Comparison of ENCODE assay signal across 18 cellular contexts in genomic region chr16:5007256-5007655, GRCh38. TPM values are rescaled to one million over a fixed set of nuclear protein-coding genes. Genes with fewer than 3 reads are reported as not detected.
A peak's percentile ranks its signal among the peaks of the same experiment; 100 is the strongest.
DNase-seq lines count a peak whose midpoint lies in the region; ATAC-seq, FAIRE-seq and TF ChIP-seq lines count a peak whose summit lies in the region.
"Had no signal": no experiment of that assay in that cellular context is flagged by ENCODE, and none has a peak within 500 bp of the region (broad histone marks: within the 10 kb centered on the region; RNA-seq: fewer than 3 reads in every experiment).

No MANE protein-coding gene starts in this region.

- no peak for TF ChIP-seq RAD21 in HepG2 (CRISPR knock-in tag; IDR thresholded peaks at IDR 0.05)

- CTCF ChIA-PET in HepG2 (lab: Yijun Ruan, JAX; ENCODE audit: low intra/inter-chr PET ratio, low total read pairs), result no interaction called here

- in situ Hi-C loops in HepG2 (cut with HindIII; ENCODE audit: extremely low pct_ligation_motif_present, low pct_unique_long_range_greater_than_20kb), result no loop called here

- TF ChIP-seq EP300 in HepG2 (IDR thresholded peaks at IDR 0.05; ENCODE audit: low read depth in 2 of 2, low read length in 2 of 2) (no peak), HepG2 (CRISPR knock-in tag; IDR thresholded peaks at IDR 0.05; ENCODE audit: borderline replicate concordance) (no peak)

- H3K9me2 ChIP-seq in GM23338 (ENCODE audit: insufficient read depth), result no peaks in the 10 kb centered on the region

- intact Hi-C loops in HepG2 (cut with micrococcal nuclease; ENCODE audit: unreplicated experiment) (no loop called here), right lobe of liver (cut with DNase I) (no loop called here), kidney (cut with DNase I) (no loop called here)

- no peak overlapping the region for H3K4me3 Mint-ChIP-seq in GM23338
- H3K4me3 Mint-ChIP-seq: CD8-positive, alpha-beta memory T cell had no signal

- ATAC-seq in HepG2, result no peak
- ATAC-seq in right lobe of liver, result no peak
- no peak for ATAC-seq in GM23338
- ATAC-seq: K562 had no signal

- no peaks in the 10 kb centered on the region for H3K36me3 Mint-ChIP-seq in GM23338 (ENCODE audit: low read depth)
- H3K36me3 Mint-ChIP-seq: CD8-positive, alpha-beta memory T cell had no signal

- H3K27ac ChIP-seq in HepG2 (ENCODE audit: extremely low read length, insufficient read depth, low read length) (no peak overlapping the region), right lobe of liver (no peak overlapping the region), kidney (ENCODE audit: low read depth in 2 of 2, low read length in 2 of 2) (no peak overlapping the region), temporal lobe (ENCODE audit: low read depth, low read length) (peak overlapping the region; percentile 93), GM23338 (ENCODE audit: low read depth) (no peak overlapping the region)
- H3K27ac ChIP-seq: BLaER1 had no signal

- H3K9me3 ChIP-seq in HepG2 (ENCODE audit: low read length) (no peaks in the 10 kb centered on the region), right lobe of liver (no peaks in the 10 kb centered on the region), kidney (ENCODE audit: control insufficient read depth in 1 of 2, low read length in 2 of 2) (no peaks in the 10 kb centered on the region)
- H3K9me3 ChIP-seq: BLaER1, Caco-2, HAP-1 had no signal

- FAIRE-seq in HepG2 (lab: Jason Lieb, UNC) (no peak), kidney (lab: Jason Lieb, UNC) (no peak)
- FAIRE-seq: GM18507, HTR-8/SVneo, K562 had no signal

- no peaks in the 10 kb centered on the region for H3F3A ChIP-seq in GM23338 (replicated peaks; ENCODE audit: low read depth)

- H3K4me3 ChIP-seq in HepG2 (replicated peaks in 1 of 3; ENCODE audit: insufficient read depth in 1 of 3, low read depth in 2 of 3, low read length in 3 of 3) (no peak overlapping the region), right lobe of liver (no peak overlapping the region), kidney (ENCODE audit: low read length in 2 of 2) (no peak overlapping the region), GM23338 (no peak overlapping the region)
- H3K4me3 ChIP-seq: BLaER1, HAP-1, K562 had no signal

- peaks cover 46% of the 10 kb centered on the region for H3K4me1 ChIP-seq in HepG2 (ENCODE audit: insufficient read depth, low read length)
- H3K4me1 ChIP-seq in right lobe of liver, result no peaks in the 10 kb centered on the region
- no peaks in the 10 kb centered on the region for H3K4me1 ChIP-seq in kidney (ENCODE audit: control insufficient read depth in 1 of 2, insufficient read depth in 1 of 2, low read depth in 1 of 2, low read length in 2 of 2)
- no peaks in the 10 kb centered on the region for H3K4me1 ChIP-seq in GM23338 (ENCODE audit: insufficient read depth)
- H3K4me1 ChIP-seq: BLaER1, Caco-2, HAP-1 had no signal

- no peaks in the 10 kb centered on the region for H4K20me1 ChIP-seq in HepG2 (ENCODE audit: insufficient read depth, low read length)
- no peaks in the 10 kb centered on the region for H4K20me1 ChIP-seq in GM23338 (replicated peaks; ENCODE audit: insufficient read depth)
- H4K20me1 ChIP-seq: BLaER1 had no signal

- 66% methylated on average over 8 of the region's 10 CpGs for WGBS in HepG2 (ENCODE audit: low lambda C conversion rate)
- 70% methylated on average over 2 of the region's 10 CpGs for WGBS in right lobe of liver (ENCODE audit: insufficient coverage, low coverage, low lambda C conversion rate, missing lambda C conversion rate)

- POLR2A ChIA-PET in HepG2 (lab: Yijun Ruan, JAX), result interaction anchor here (1.3 kb wide), 1 partner anchor 23 kb away, joined by 3 read pairs; no protein-coding TSS in a partner anchor

- H3K79me2 ChIP-seq in HepG2 (ENCODE audit: insufficient read depth, low read length) (no peaks in the 10 kb centered on the region), GM23338 (replicated peaks; ENCODE audit: insufficient read depth) (no peaks in the 10 kb centered on the region)

- no peak for TF ChIP-seq POLR2A in HepG2 (IDR thresholded peaks at IDR 0.05; ENCODE audit: insufficient read depth in 1 of 2, low read depth in 2 of 2, low read length in 2 of 2)
- no peak for TF ChIP-seq POLR2A in right lobe of liver (IDR thresholded peaks at IDR 0.05)

- DNase-seq in HepG2 (ENCODE audit: low spot score), result no peak
- DNase-seq in right lobe of liver, result no peak
- peak; percentile 31 for DNase-seq in kidney
- no peak for DNase-seq in GM10266 (ENCODE audit: extremely low spot score)
- DNase-seq in GM23338 (ENCODE audit: low spot score), result no peak
- no peak for DNase-seq in NK-92 treated with Interleukin-12 subunit alpha and Interleukin-12 subunit beta, amount 100 ng/mL, for 24 hours (lab: John Stamatoyannopoulos, UW)
- DNase-seq: 8988T; AML-193; Caco-2; CD8-positive, alpha-beta memory T cell; DMS53; GF-D8 had no signal

- BruUV-seq in HepG2 (replicated peaks; lab: Mats Ljungman, UMichigan), result no TSS peak

- no peak overlapping the region for H3K4me2 ChIP-seq in HepG2 (ENCODE audit: low read depth, low read length)
- H3K4me2 ChIP-seq in GM23338, result no peak overlapping the region
- H3K4me2 ChIP-seq: BLaER1 had no signal

- H3K27me3 ChIP-seq in HepG2 (ENCODE audit: control insufficient read depth in 1 of 2, insufficient read depth in 2 of 2, low read length in 2 of 2), result peaks cover 11 to 61% of the 10 kb centered on the region in 2 experiments; a peak in 4 of 5 replicates
- H3K27me3 ChIP-seq in right lobe of liver, result no peaks in the 10 kb centered on the region
- no peaks in the 10 kb centered on the region for H3K27me3 ChIP-seq in GM23338 (ENCODE audit: insufficient read depth)
- H3K27me3 ChIP-seq: BLaER1 had no signal

- no peak for TF ChIP-seq CTCF in HepG2 (CRISPR knock-in tag; IDR thresholded peaks at IDR 0.05)
- no peak for TF ChIP-seq CTCF in right lobe of liver (IDR thresholded peaks at IDR 0.05)
- TF ChIP-seq CTCF in kidney (IDR thresholded peaks at IDR 0.05; ENCODE audit: borderline replicate concordance, extremely low read depth, insufficient read depth), result no peak
- no peak for TF ChIP-seq CTCF in GM10266 (IDR thresholded peaks at IDR 0.05; ENCODE audit: control insufficient read depth, insufficient read depth, low read depth, missing control alignments)
- TF ChIP-seq CTCF in GM23338 (conservative IDR thresholded peaks at IDR 0.05; ENCODE audit: low read depth in 2 of 2), result no peak

- no peak overlapping the region for H2AFZ ChIP-seq in HepG2 (ENCODE audit: low read length)
- H2AFZ ChIP-seq in GM23338, result no peak overlapping the region

- H3K9me3 Mint-ChIP-seq in GM23338, result no peaks in the 10 kb centered on the region; the same call in 2 of the 3 replicates
- H3K9me3 Mint-ChIP-seq: CD8-positive, alpha-beta memory T cell had no signal

- H3K27me3 Mint-ChIP-seq in GM23338 (ENCODE audit: insufficient read depth, low read depth, poor library complexity), result peaks cover 1% of the 10 kb centered on the region

- no peaks in the 10 kb centered on the region for H3K36me3 ChIP-seq in HepG2 (replicated peaks in 1 of 2; ENCODE audit: control insufficient read depth in 1 of 2, insufficient read depth in 2 of 2, low read length in 2 of 2)
- no peaks in the 10 kb centered on the region for H3K36me3 ChIP-seq in right lobe of liver
- H3K36me3 ChIP-seq in kidney (ENCODE audit: control insufficient read depth in 1 of 2, insufficient read depth in 2 of 2, low read length in 2 of 2), result no peaks in the 10 kb centered on the region
- no peaks in the 10 kb centered on the region for H3K36me3 ChIP-seq in GM23338 (ENCODE audit: insufficient read depth)
- H3K36me3 ChIP-seq: BLaER1, HAP-1 had no signal

- H3K9ac ChIP-seq in HepG2 (ENCODE audit: insufficient read depth, low read depth, low read length) (no peak overlapping the region), kidney (ENCODE audit: low read length in 2 of 2) (no peak overlapping the region)
- H3K9ac ChIP-seq: BLaER1 had no signal

- H3K27ac Mint-ChIP-seq in GM23338, result no peak overlapping the region
- H3K27ac Mint-ChIP-seq: CD8-positive, alpha-beta memory T cell had no signal

- H3K4me1 Mint-ChIP-seq in GM23338, result no peaks in the 10 kb centered on the region
- H3K4me1 Mint-ChIP-seq: CD8-positive, alpha-beta memory T cell had no signal

RNA-seq across cellular contexts. Expression of gene NAGPA, which starts 26.5 kb away (rescaled TPM):
- total RNA-seq in HepG2 (2016; rRNA removed; fragmentation: Illumina TruSeq; extraction: Trizol), result 29.8 and 60.3 TPM in 2 replicates
- 10.2 and 12.2 TPM in 2 replicates for total RNA-seq in HepG2 (2016; cell fraction: cytosol; rRNA removed; fragmentation: Illumina TruSeq; extraction: Trizol; ENCODE audit: low read depth)
- total RNA-seq in HepG2 (2016; cell fraction: insoluble cytoplasmic fraction; rRNA removed; fragmentation: Illumina TruSeq; extraction: Trizol), result 25.3 and 59.7 TPM in 2 replicates
- total RNA-seq in HepG2 (2016; cell fraction: membrane; rRNA removed; fragmentation: Illumina TruSeq; extraction: Trizol), result 19.0 and 22.6 TPM in 2 replicates
- total RNA-seq in HepG2 (2016; cell fraction: nucleus; rRNA removed; fragmentation: Illumina TruSeq; extraction: Trizol), result 58.3 and 69.4 TPM in 2 replicates
- 27.1 and 31.6 TPM in 2 replicates for polyA plus RNA-seq in HepG2 (2011; rRNA removed)
- polyA plus RNA-seq in HepG2 (2011; cell fraction: cytosol; rRNA removed), result 28.0 and 43.3 TPM in 2 replicates
- 119 and 135 TPM in 2 replicates for polyA plus RNA-seq in HepG2 (2011; cell fraction: nucleus; rRNA removed)
- 20.6 and 22.0 TPM in 2 replicates for polyA plus RNA-seq in HepG2 (2012)
- polyA plus RNA-seq in HepG2 (2016; cell fraction: cytosol; fragmentation: Illumina TruSeq; extraction: Trizol; ENCODE audit: low read depth), result 7.6 and 9.3 TPM in 2 replicates
- 24.9 and 27.9 TPM in 2 replicates for polyA plus RNA-seq in HepG2 (2016; cell fraction: insoluble cytoplasmic fraction; fragmentation: Illumina TruSeq; extraction: Trizol; ENCODE audit: low read depth)
- polyA plus RNA-seq in HepG2 (2016; cell fraction: membrane; fragmentation: Illumina TruSeq; extraction: Trizol; ENCODE audit: low read depth), result 15.1 and 16.1 TPM in 2 replicates
- 111 and 120 TPM in 2 replicates for polyA plus RNA-seq in HepG2 (2016; cell fraction: nucleus; fragmentation: Illumina TruSeq; extraction: Trizol; ENCODE audit: insufficient read depth, low read depth)
- 13.4 and 91.3 TPM in 2 replicates for polyA minus RNA-seq in HepG2 (2011; rRNA and poly(A)+ RNA removed; ENCODE audit: low replicate concordance)
- 24.6 and 30.4 TPM in 2 replicates for polyA minus RNA-seq in HepG2 (2011; cell fraction: cytosol; rRNA and poly(A)+ RNA removed)
- 41.9 and 43.5 TPM in 2 replicates for polyA minus RNA-seq in HepG2 (2011; cell fraction: nucleus; rRNA and poly(A)+ RNA removed)
- 10 to 100 TPM in 2 of 6 experiments, 1 to 10 TPM in 4; 6.6 to 22.1 (median 8.4) TPM for total RNA-seq in right lobe of liver
- total RNA-seq in kidney, result 13.8 TPM
- 14.5 TPM for polyA plus RNA-seq in kidney (ENCODE audit: insufficient read depth, low read depth, low replicate concordance)
- total RNA-seq in temporal lobe, result 8.6 TPM
- 13.1 and 20.7 TPM in 2 replicates for total RNA-seq in GM23338 (2014; rRNA removed; shearing (Covaris generic))
- polyA plus RNA-seq in GM23338 (2016; fragmentation: Nextera tagmentation; extraction: Ambion mirVana), result 6.3 and 7.5 TPM in 2 replicates

RNA-seq across cellular contexts. Expression of gene SEC14L5, which starts 49.1 kb away (rescaled TPM):
- total RNA-seq in HepG2 (2016; rRNA removed; fragmentation: Illumina TruSeq; extraction: Trizol) (0.36 and 0.42 TPM in 2 replicates), right lobe of liver (1 to 10 TPM in 1 of 6 experiments, under 1 TPM in 4, not detected in 1; 0.09 to 1.1 (median 0.60) TPM), kidney (0.16 TPM), temporal lobe (0.49 TPM)
- 0.09 TPM in 1 of 2 replicates, not detected in the other for total RNA-seq in HepG2 (2016; cell fraction: cytosol; rRNA removed; fragmentation: Illumina TruSeq; extraction: Trizol; ENCODE audit: low read depth)
- 0.34 and 0.43 TPM in 2 replicates for total RNA-seq in HepG2 (2016; cell fraction: insoluble cytoplasmic fraction; rRNA removed; fragmentation: Illumina TruSeq; extraction: Trizol)
- total RNA-seq in HepG2 (2016; cell fraction: membrane; rRNA removed; fragmentation: Illumina TruSeq; extraction: Trizol), result 0.19 and 0.21 TPM in 2 replicates
- total RNA-seq in HepG2 (2016; cell fraction: nucleus; rRNA removed; fragmentation: Illumina TruSeq; extraction: Trizol), result 0.34 and 0.43 TPM in 2 replicates
- polyA plus RNA-seq in HepG2 (2011; rRNA removed) (0.40 and 0.60 TPM in 2 replicates), kidney (ENCODE audit: insufficient read depth, low read depth, low replicate concordance) (0.13 TPM), GM23338 (2016; fragmentation: Nextera tagmentation; extraction: Ambion mirVana) (1.7 and 2.6 TPM in 2 replicates)
- polyA plus RNA-seq in HepG2 (2011; cell fraction: cytosol; rRNA removed), result 0.31 and 0.44 TPM in 2 replicates
- 1.3 and 1.5 TPM in 2 replicates for polyA plus RNA-seq in HepG2 (2011; cell fraction: nucleus; rRNA removed)
- 0.59 and 1.0 TPM in 2 replicates for polyA plus RNA-seq in HepG2 (2012)
- 0.02 TPM in 2 replicates for polyA plus RNA-seq in HepG2 (2016; cell fraction: cytosol; fragmentation: Illumina TruSeq; extraction: Trizol; ENCODE audit: low read depth)
- 0.32 and 0.43 TPM in 2 replicates for polyA plus RNA-seq in HepG2 (2016; cell fraction: insoluble cytoplasmic fraction; fragmentation: Illumina TruSeq; extraction: Trizol; ENCODE audit: low read depth)
- polyA plus RNA-seq in HepG2 (2016; cell fraction: membrane; fragmentation: Illumina TruSeq; extraction: Trizol; ENCODE audit: low read depth), result 0.08 and 0.14 TPM in 2 replicates
- polyA plus RNA-seq in HepG2 (2016; cell fraction: nucleus; fragmentation: Illumina TruSeq; extraction: Trizol; ENCODE audit: insufficient read depth, low read depth), result 0.31 and 0.41 TPM in 2 replicates
- 0.16 and 1.5 TPM in 2 replicates for polyA minus RNA-seq in HepG2 (2011; rRNA and poly(A)+ RNA removed; ENCODE audit: low replicate concordance)
- 0.18 and 0.49 TPM in 2 replicates for polyA minus RNA-seq in HepG2 (2011; cell fraction: cytosol; rRNA and poly(A)+ RNA removed)
- polyA minus RNA-seq in HepG2 (2011; cell fraction: nucleus; rRNA and poly(A)+ RNA removed), result 0.64 and 0.75 TPM in 2 replicates
- 5.5 and 5.9 TPM in 2 replicates for total RNA-seq in GM23338 (2014; rRNA removed; shearing (Covaris generic))
- total RNA-seq: CD8-positive, alpha-beta memory T cell; K562 had no signal
- polyA plus RNA-seq: CD8-positive, alpha-beta memory T cell had no signal

RNA-seq across cellular contexts. Expression of gene C16orf89, which starts 58.5 kb away (rescaled TPM):
- total RNA-seq in HepG2 (2016; rRNA removed; fragmentation: Illumina TruSeq; extraction: Trizol), result 0.97 and 1.9 TPM in 2 replicates
- 0.61 and 0.79 TPM in 2 replicates for total RNA-seq in HepG2 (2016; cell fraction: cytosol; rRNA removed; fragmentation: Illumina TruSeq; extraction: Trizol; ENCODE audit: low read depth)
- total RNA-seq in HepG2 (2016; cell fraction: insoluble cytoplasmic fraction; rRNA removed; fragmentation: Illumina TruSeq; extraction: Trizol), result 0.45 and 1.1 TPM in 2 replicates
- 0.76 and 1.0 TPM in 2 replicates for total RNA-seq in HepG2 (2016; cell fraction: membrane; rRNA removed; fragmentation: Illumina TruSeq; extraction: Trizol)
- 0.72 and 0.78 TPM in 2 replicates for total RNA-seq in HepG2 (2016; cell fraction: nucleus; rRNA removed; fragmentation: Illumina TruSeq; extraction: Trizol)
- polyA plus RNA-seq in HepG2 (2011; rRNA removed), result 2.8 and 3.4 TPM in 2 replicates
- polyA plus RNA-seq in HepG2 (2011; cell fraction: cytosol; rRNA removed), result 2.8 TPM in 2 replicates
- polyA plus RNA-seq in HepG2 (2011; cell fraction: nucleus; rRNA removed), result 1.3 and 1.4 TPM in 2 replicates
- polyA plus RNA-seq in HepG2 (2012), result 1.7 and 2.7 TPM in 2 replicates
- polyA plus RNA-seq in HepG2 (2016; cell fraction: cytosol; fragmentation: Illumina TruSeq; extraction: Trizol; ENCODE audit: low read depth), result 0.58 and 0.68 TPM in 2 replicates
- 0.85 and 1.2 TPM in 2 replicates for polyA plus RNA-seq in HepG2 (2016; cell fraction: insoluble cytoplasmic fraction; fragmentation: Illumina TruSeq; extraction: Trizol; ENCODE audit: low read depth)
- polyA plus RNA-seq in HepG2 (2016; cell fraction: membrane; fragmentation: Illumina TruSeq; extraction: Trizol; ENCODE audit: low read depth), result 0.71 and 0.81 TPM in 2 replicates
- 1.4 and 2.1 TPM in 2 replicates for polyA plus RNA-seq in HepG2 (2016; cell fraction: nucleus; fragmentation: Illumina TruSeq; extraction: Trizol; ENCODE audit: insufficient read depth, low read depth)
- 1.0 TPM in 1 of 2 replicates, not detected in the other for polyA minus RNA-seq in HepG2 (2011; rRNA and poly(A)+ RNA removed; ENCODE audit: low replicate concordance)
- polyA minus RNA-seq in HepG2 (2011; cell fraction: cytosol; rRNA and poly(A)+ RNA removed), result 0.89 and 1.1 TPM in 2 replicates
- 0.50 and 0.90 TPM in 2 replicates for polyA minus RNA-seq in HepG2 (2011; cell fraction: nucleus; rRNA and poly(A)+ RNA removed)
- total RNA-seq in right lobe of liver, result not detected
- total RNA-seq in kidney, result 5.4 TPM
- 68.4 TPM for polyA plus RNA-seq in kidney (ENCODE audit: insufficient read depth, low read depth, low replicate concordance)
- total RNA-seq in temporal lobe, result 7.9 TPM
- 2.8 and 4.2 TPM in 2 replicates for total RNA-seq in GM23338 (2014; rRNA removed; shearing (Covaris generic))
- 4.4 and 6.5 TPM in 2 replicates for polyA plus RNA-seq in GM23338 (2016; fragmentation: Nextera tagmentation; extraction: Ambion mirVana)
- total RNA-seq: Caco-2; CD8-positive, alpha-beta memory T cell; K562 had no signal
- polyA plus RNA-seq: CD8-positive, alpha-beta memory T cell; K562 had no signal
